8 cellular contexts compared by ENCODE assay signal in the genomic region with DNA sequence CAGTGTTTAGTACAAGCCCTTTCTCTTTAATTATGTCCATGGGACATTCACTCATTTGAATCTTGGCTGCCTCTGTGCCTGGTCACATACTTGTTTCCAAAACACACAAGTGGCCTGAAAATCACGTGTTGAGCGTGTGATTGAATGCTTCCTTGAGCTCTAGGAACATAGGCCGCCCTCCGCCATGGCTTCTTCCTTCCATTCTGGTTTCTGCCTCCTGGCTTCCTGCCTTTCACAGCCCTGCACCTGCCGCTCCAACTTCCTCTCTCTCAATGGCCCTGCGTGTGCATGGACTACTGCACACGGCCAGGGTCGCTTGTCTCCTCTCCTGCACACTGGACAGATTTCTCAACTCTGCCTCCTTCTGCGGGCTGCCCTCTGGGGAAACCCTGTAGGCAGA.
DNase-seq lines count a peak whose midpoint lies in the region; ATAC-seq and TF ChIP-seq lines count a peak whose summit lies in the region.

No MANE protein-coding gene starts in this region.

- H3K4me2 ChIP-seq in SK-N-SH = no peak overlapping the region

- peaks cover 16% of the 10 kb centered on the region for H3F3A ChIP-seq in SK-N-SH (replicated peaks; ENCODE audit: insufficient read depth)

- no peak for TF ChIP-seq EP300 in esophagus muscularis mucosa (IDR thresholded peaks at IDR 0.05)
- TF ChIP-seq EP300 in SK-N-SH (IDR thresholded peaks at IDR 0.05; ENCODE audit: borderline replicate concordance in 1 of 2, low read depth in 1 of 2, low read length in 1 of 2) = no peak

- H3K9ac ChIP-seq in SK-N-SH = no peak overlapping the region

- H3K4me3 ChIP-seq in esophagus muscularis mucosa (no peak overlapping the region), SK-N-SH (ENCODE audit: low read depth in 2 of 2, low read length in 1 of 2) (no peak overlapping the region)

- H3K36me3 ChIP-seq in esophagus muscularis mucosa (no peaks in the 10 kb centered on the region), SK-N-SH (replicated peaks in 1 of 2; ENCODE audit: control insufficient read depth in 1 of 2, insufficient read depth in 2 of 2, low read length in 1 of 2) (peaks cover 0 to 43% of the 10 kb centered on the region in 2 experiments)

- 54% methylated on average over 9 of the region's 9 CpGs for WGBS in esophagus muscularis mucosa
- 99% methylated on average over 9 of the region's 9 CpGs for WGBS in SK-N-SH (ENCODE audit: low lambda C conversion rate)

- peak; percentile 18 for DNase-seq in NCI-H2227 (lab: John Stamatoyannopoulos, UW; ENCODE audit: unreplicated experiment)
- no peak for DNase-seq in NCI-H2227 treated with DMSO at 0.1 percent for 48 hours (lab: John Stamatoyannopoulos, UW)
- DNase-seq in RWPE1 (ENCODE audit: low spot score) = no peak
- peak; percentile 58 to 62 for DNase-seq in left colon
- peak in 25 of 49 donors; percentile 7 to 71 (median 32) for DNase-seq in substantia nigra (lab: John Stamatoyannopoulos, UW)
- no peak for DNase-seq in esophagus muscularis mucosa (ENCODE audit: extremely low spot score)
- DNase-seq in SIG-M5 (lab: John Stamatoyannopoulos, UW) = no peak
- no peak for DNase-seq in SK-N-SH

- no peak overlapping the region for H2AFZ ChIP-seq in SK-N-SH (ENCODE audit: low read depth)

- H3K9me3 ChIP-seq in esophagus muscularis mucosa (peaks cover 0 to 4% (median 0%) of the 10 kb centered on the region in 4 donors), SK-N-SH (no peaks in the 10 kb centered on the region)

- TF ChIP-seq CTCF in RWPE1 (conservative IDR thresholded peaks at IDR 0.05; ENCODE audit: low read depth) (no peak), esophagus muscularis mucosa (IDR thresholded peaks at IDR 0.05) (no peak), SK-N-SH (IDR thresholded peaks at IDR 0.05) (no peak)

- H3K27ac ChIP-seq in RWPE1 (0 out of 2 replicates have a peak overlapping the region, but pooled peaks have one; percentile 18), substantia nigra (ENCODE audit: low read depth, low read length, poor library complexity, severe bottlenecking) (peak overlapping the region; percentile 15), esophagus muscularis mucosa (replicated peaks in 1 of 4) (no peak overlapping the region), SK-N-SH (ENCODE audit: low read depth in 2 of 2, low read length in 1 of 2) (no peak overlapping the region)

- no peaks in the 10 kb centered on the region for H3K9me2 ChIP-seq in SK-N-SH

- H3K27me3 ChIP-seq in esophagus muscularis mucosa (peaks cover 0 to 4% (median 0%) of the 10 kb centered on the region in 4 donors), SK-N-SH (ENCODE audit: insufficient read depth) (no peaks in the 10 kb centered on the region)

- peaks cover 81% of the 10 kb centered on the region for H3K79me2 ChIP-seq in SK-N-SH (ENCODE audit: insufficient read depth)

- no peak for TF ChIP-seq RAD21 in SK-N-SH (IDR thresholded peaks at IDR 0.05; ENCODE audit: low read length)

- intact Hi-C loops in left colon (cut with DNase I, micrococcal nuclease) = no loop called here
- intact Hi-C loops in esophagus muscularis mucosa (cut with DNase I) = no loop called here

- H4K20me1 ChIP-seq in SK-N-SH (ENCODE audit: insufficient read depth) = 0 out of 2 replicates have a peak, but pooled peaks cover 14% of the 10 kb centered on the region

- H3K4me1 ChIP-seq in esophagus muscularis mucosa = peaks cover 4 to 9% (median 8%) of the 10 kb centered on the region in 4 donors
- peaks cover 0 to 4% of the 10 kb centered on the region in 2 experiments; a peak in 1 of 4 replicates for H3K4me1 ChIP-seq in SK-N-SH (ENCODE audit: control insufficient read depth in 1 of 2, insufficient read depth in 2 of 2, low read depth in 1 of 2, low read length in 1 of 2)

- peak; percentile 77 for ATAC-seq in left colon

- TF ChIP-seq POLR2A in esophagus muscularis mucosa (IDR thresholded peaks at IDR 0.05; ENCODE audit: low read depth) = no peak

- POLR2A ChIA-PET in RWPE1 (lab: Yijun Ruan, JAX; ENCODE audit: low non-redundant PET) = interaction anchor here (0.7 kb wide), 1 partner anchor 36 kb away, joined by 9 read pairs; no protein-coding TSS in a partner anchor
- POLR2A ChIA-PET in SK-N-SH (lab: Yijun Ruan, JAX) = no interaction called here

- CTCF ChIA-PET in RWPE1 (lab: Yijun Ruan, JAX) = no interaction called here
- CTCF ChIA-PET in SK-N-SH (lab: Yijun Ruan, JAX) = interaction anchor here (0.9 kb wide), 1 partner anchor 49 kb away, joined by 3 read pairs; no protein-coding TSS in a partner anchor

TF ChIP-seq in SK-N-SH, 30 proteins besides CTCF, POLR2A, EP300 and RAD21:
- no peak for TF ChIP-seq GATA2 (CRISPR knock-in tag; IDR thresholded peaks at IDR 0.05)

Comparison
In these comparisons a context has a peak if more than half of its experiments do, and no peak if none do; other contexts are left out.
1. DNase-seq: peak in NCI-H2227 (single experiment), left colon (2 of 2) and substantia nigra (25 of 49); none in NCI-H2227 treated with DMSO at 0.1 percent for 48 hours (single experiment), RWPE1 (single experiment), esophagus muscularis mucosa (single experiment), SIG-M5 (single experiment) and SK-N-SH (single experiment).
2. H3K27ac ChIP-seq: peak in RWPE1 (single experiment) and substantia nigra (single experiment); none in esophagus muscularis mucosa (0 of 4) and SK-N-SH (0 of 2).